1 cellular context compared by ENCODE assay signal in the genomic region with DNA sequence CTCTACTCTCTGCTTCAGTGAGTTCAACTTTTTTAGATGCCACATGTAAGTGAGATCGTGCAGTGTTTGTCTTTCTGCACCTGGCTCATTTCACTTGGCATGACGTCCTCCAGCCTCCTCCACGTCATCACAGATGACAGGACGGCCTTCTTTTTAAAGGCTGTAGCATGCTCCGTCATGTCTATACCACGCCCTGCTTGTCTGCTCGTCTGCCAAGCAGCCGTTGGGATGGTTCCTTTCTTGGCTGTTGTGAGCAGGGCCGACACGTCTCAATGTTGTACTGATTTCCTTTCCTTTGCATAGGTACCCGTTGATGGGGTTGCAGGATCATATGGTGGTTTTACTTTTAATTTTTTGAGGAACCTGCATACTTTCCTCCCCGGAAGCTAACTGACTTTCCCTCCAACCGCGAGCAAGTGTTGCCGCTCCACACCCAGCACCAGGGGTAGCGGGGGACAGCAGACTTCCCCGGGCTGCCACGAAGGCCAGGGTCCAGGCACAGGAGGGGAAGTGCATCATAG.
TF ChIP-seq lines count a peak whose summit lies in the region.
"Not testable (repeated sequence)": the region's sequence is repeated elsewhere in the genome, so short reads cannot be mapped to it uniquely, and the experiment has no call there.

No MANE protein-coding gene starts in this region.

TF ChIP-seq in K562, 482 proteins besides CTCF, POLR2A, EP300 and RAD21:
- TF ChIP-seq ATF1 (CRISPR knock-in tag; IDR thresholded peaks at IDR 0.05), result not testable (repeated sequence)
- TF ChIP-seq ATF1 (tag; IDR thresholded peaks at IDR 0.05), result peak; percentile 22; the same call in 1 of the 2 replicates
